In the genomic region with DNA sequence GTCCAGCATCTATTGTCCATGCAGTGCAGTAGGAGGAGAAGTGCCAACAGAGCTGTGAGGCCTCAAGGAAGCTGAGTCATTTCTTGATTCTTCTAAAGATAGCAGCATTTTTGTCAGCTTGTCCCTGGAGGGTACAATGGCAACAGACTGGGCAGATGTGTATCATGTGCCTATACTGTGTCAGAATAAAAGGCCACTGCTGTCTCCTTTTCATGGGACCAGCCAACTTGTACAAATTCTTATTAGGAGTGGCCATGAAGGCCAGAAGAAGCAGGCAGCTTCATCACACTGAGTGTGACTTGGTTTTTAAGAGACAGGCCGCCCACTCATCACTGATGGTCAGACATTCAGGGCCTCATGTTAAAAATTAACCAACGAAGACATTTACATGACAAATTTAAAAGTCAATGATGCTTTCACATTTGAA, we compare ENCODE assay signal across 10 cellular contexts.
DNase-seq lines count a peak whose midpoint lies in the region; ATAC-seq and TF ChIP-seq lines count a peak whose summit lies in the region.
"Had no signal": no experiment of that assay in that cellular context is flagged by ENCODE, and none has a peak within 500 bp of the region (broad histone marks: within the 10 kb centered on the region; RNA-seq: fewer than 3 reads in every experiment).

No MANE protein-coding gene starts in this region.

- H3K9me3 ChIP-seq in right lobe of liver = no peaks in the 10 kb centered on the region

- DNase-seq in Daoy (ENCODE audit: low read depth) (peak; percentile 9), activated B cell treated with CpG ODN at 0.5 μM for 24 hours (no peak), DMS79 (lab: John Stamatoyannopoulos, UW) (no peak), DMS 273 (lab: John Stamatoyannopoulos, UW; ENCODE audit: unreplicated experiment) (no peak), right lobe of liver (no peak)
- DNase-seq in stimulated activated CD4-positive, alpha-beta T cell treated with anti-CD3 and anti-CD28 coated beads, Interleukin-4, amount 100 ng/mL, for 4 hours = no peak
- DNase-seq: left ventricle myocardium superior, NCI-H748 treated with DMSO at 0.1 percent for 48 hours had no signal

- TF ChIP-seq CTCF in activated B cell treated with CpG ODN at 0.5 μM for 24 hours (IDR thresholded peaks at IDR 0.05) = no peak
- no peak for TF ChIP-seq CTCF in right lobe of liver (IDR thresholded peaks at IDR 0.05)

- 42% methylated on average over 2 of the region's 2 CpGs for WGBS in right lobe of liver (ENCODE audit: insufficient coverage, low coverage, low lambda C conversion rate, missing lambda C conversion rate)

- no peaks in the 10 kb centered on the region for H3K27me3 Mint-ChIP-seq in activated B cell treated with CpG ODN at 0.5 μM for 24 hours

- ATAC-seq in GM19468 (IDR thresholded peaks at IDR 0.05; ENCODE audit: extremely low read depth, unreplicated experiment) = peak; percentile 98
- ATAC-seq in HG03135 (IDR thresholded peaks at IDR 0.05; ENCODE audit: unreplicated experiment) = peak; percentile 92
- peak; percentile 84 for ATAC-seq in activated B cell treated with CpG ODN at 0.5 μM for 24 hours (ENCODE audit: low read depth)
- ATAC-seq in right lobe of liver = no peak
- ATAC-seq: left ventricle myocardium superior had no signal

- no peaks in the 10 kb centered on the region for H3K9me3 Mint-ChIP-seq in activated B cell treated with CpG ODN at 0.5 μM for 24 hours

- no peaks in the 10 kb centered on the region for H3K27me3 ChIP-seq in right lobe of liver

- no peak overlapping the region for H3K27ac ChIP-seq in right lobe of liver

- POLR2A ChIA-PET in activated B cell treated with CpG ODN at 0.5 μM for 24 hours (lab: Charles Lee) = no interaction called here

- peak overlapping the region; percentile 1 for H3K27ac Mint-ChIP-seq in activated B cell treated with CpG ODN at 0.5 μM for 24 hours

- CTCF ChIA-PET in activated B cell treated with CpG ODN at 0.5 μM for 24 hours (lab: Charles Lee) = interaction anchor here (0.8 kb wide), 1 partner anchor 15 kb away, joined by 3 read pairs; no protein-coding TSS in a partner anchor

- intact Hi-C loops in activated B cell treated with CpG ODN at 0.5 μM for 24 hours (cut with micrococcal nuclease) = loop anchor here (1.0 kb wide), 1 partner anchor 31 kb away; no protein-coding TSS in a partner anchor
- intact Hi-C loops in right lobe of liver (cut with DNase I) = no loop called here

- H3K4me3 ChIP-seq in right lobe of liver = no peak overlapping the region

- H3K4me3 Mint-ChIP-seq in activated B cell treated with CpG ODN at 0.5 μM for 24 hours = no peak overlapping the region

- no peaks in the 10 kb centered on the region for H3K4me1 ChIP-seq in right lobe of liver

- H3K4me1 Mint-ChIP-seq in activated B cell treated with CpG ODN at 0.5 μM for 24 hours = peaks cover 9% of the 10 kb centered on the region

- no peak for TF ChIP-seq POLR2A in right lobe of liver (IDR thresholded peaks at IDR 0.05)

- H3K36me3 Mint-ChIP-seq in activated B cell treated with CpG ODN at 0.5 μM for 24 hours (ENCODE audit: low read depth) = no peaks in the 10 kb centered on the region

- H3K36me3 ChIP-seq in right lobe of liver = no peaks in the 10 kb centered on the region

Comparison
In these comparisons a context has a peak if more than half of its experiments do, and no peak if none do; other contexts are left out.
1. ATAC-seq: peak in GM19468 (single experiment), HG03135 (single experiment) and activated B cell treated with CpG ODN at 0.5 μM for 24 hours (single experiment); none in right lobe of liver (0 of 4).